In genomic region chr2:72378737-72379346, GRCh38 we compare ENCODE assay signal across 20 cellular contexts.
A peak's percentile ranks its signal among the peaks of the same experiment; 100 is the strongest.
DNase-seq lines count a peak whose midpoint lies in the region; ATAC-seq, FAIRE-seq and TF ChIP-seq lines count a peak whose summit lies in the region.
"Had no signal": no experiment of that assay in that cellular context is flagged by ENCODE, and none has a peak within 500 bp of the region (broad histone marks: within the 10 kb centered on the region; RNA-seq: fewer than 3 reads in every experiment).

No MANE protein-coding gene starts in this region.

- H3K4me3 ChIP-seq in A549 (no peak overlapping the region), HUES6 (ENCODE audit: low read depth, low read length) (no peak overlapping the region)
- H3K4me3 ChIP-seq: GM23248, MG63, SJSA1 had no signal

- CTCF ChIA-PET in A549 (lab: Yijun Ruan, JAX) (interaction anchor here (1.1 kb wide), 1 partner anchor 17 kb away, joined by 4 read pairs; no protein-coding TSS in a partner anchor), WTC11 (lab: Charles Lee) (interaction anchor here (0.6 to 1.9 kb wide), 3 partner anchors 11 to 187 kb away, joined by 4 to 8 read pairs (median 6); no protein-coding TSS in a partner anchor)

- FAIRE-seq in A549 (lab: Jason Lieb, UNC) = peak; percentile 51

- DNase-seq in A549 (ENCODE audit: low read depth in 1 of 2, low spot score in 1 of 2) = no peak
- DNase-seq in WTC11 (ENCODE audit: low spot score) = no peak
- DNase-seq in kidney tubule cell (ENCODE audit: low spot score) = peak; percentile 15
- no peak for DNase-seq in effector memory CD8-positive, alpha-beta T cell
- DNase-seq in NCI-H510A (lab: John Stamatoyannopoulos, UW) = no peak
- no peak for DNase-seq in RPMI8226
- DNase-seq in NCI-H524 treated with DMSO at 0.1 percent for 48 hours (lab: John Stamatoyannopoulos, UW) = no peak
- DNase-seq: C1 segment of cervical spinal cord; DMS153; GM23248; MG63; NCI-H1092 treated with DMSO at 0.1 percent for 48 hours; NCI-H1694 treated with DMSO at 0.1 percent for 48 hours; NCI-H2107; NCI-H345; NK-92 treated with Interleukin-12 subunit alpha and Interleukin-12 subunit beta, amount 100 ng/mL, for 24 hours; OCI-M1 had no signal

- peaks cover 11% of the 10 kb centered on the region for H3K36me3 Mint-ChIP-seq in WTC11
- H3K36me3 Mint-ChIP-seq in effector memory CD8-positive, alpha-beta T cell (ENCODE audit: insufficient read depth) = no peaks in the 10 kb centered on the region

- TF ChIP-seq EP300 in A549 (IDR thresholded peaks at IDR 0.05) = no peak

- peaks cover 24% of the 10 kb centered on the region for H3K9me3 Mint-ChIP-seq in WTC11
- no peaks in the 10 kb centered on the region for H3K9me3 Mint-ChIP-seq in effector memory CD8-positive, alpha-beta T cell

- H3K4me1 Mint-ChIP-seq in WTC11 = peaks cover 26% of the 10 kb centered on the region
- H3K4me1 Mint-ChIP-seq in effector memory CD8-positive, alpha-beta T cell (ENCODE audit: low read depth in 2 of 2) = peaks cover 0 to 5% of the 10 kb centered on the region in 2 donors

- no peak for TF ChIP-seq POLR2A in A549 (IDR thresholded peaks at IDR 0.05; ENCODE audit: low read length)

- no peak overlapping the region for H3K4me3 Mint-ChIP-seq in WTC11
- no peak overlapping the region for H3K4me3 Mint-ChIP-seq in effector memory CD8-positive, alpha-beta T cell

- no peaks in the 10 kb centered on the region for H3K36me3 ChIP-seq in HUES6 (ENCODE audit: control insufficient read depth, insufficient read depth, low read length)
- H3K36me3 ChIP-seq: MG63, SJSA1 had no signal

- H3K9me3 ChIP-seq in A549 (0 out of 3 replicates have a peak, but pooled peaks cover 7% of the 10 kb centered on the region), HUES6 (ENCODE audit: control insufficient read depth, insufficient read depth, low read depth, low read length) (peaks cover 8% of the 10 kb centered on the region)
- H3K9me3 ChIP-seq: MG63, SJSA1 had no signal

- no peak for TF ChIP-seq RAD21 in A549 (conservative IDR thresholded peaks at IDR 0.05 in 1 of 2, IDR thresholded peaks at IDR 0.05 in 1 of 2)

- 52% methylated on average over 2 of the region's 2 CpGs for WGBS in A549 (ENCODE audit: missing lambda C conversion rate)

- no peak for TF ChIP-seq CTCF in A549 (IDR thresholded peaks at IDR 0.05)
- TF ChIP-seq CTCF in WTC11 (IDR thresholded peaks at IDR 0.05) = no peak

- H3K4me1 ChIP-seq in A549 = peaks cover 15% of the 10 kb centered on the region
- H3K4me1 ChIP-seq in HUES6 (ENCODE audit: control insufficient read depth, insufficient read depth, low read length) = peaks cover 22% of the 10 kb centered on the region; the same call in 1 of the 2 replicates
- H3K4me1 ChIP-seq: SJSA1 had no signal

- H3K27ac ChIP-seq in A549 (no peak overlapping the region), HUES6 (ENCODE audit: low read depth, low read length) (peak overlapping the region; percentile 63; the same call in 1 of the 2 replicates)
- H3K27ac ChIP-seq: GM23248, KMS-11, SJSA1 had no signal

- H3K27ac Mint-ChIP-seq in WTC11 = no peak overlapping the region
- no peak overlapping the region for H3K27ac Mint-ChIP-seq in effector memory CD8-positive, alpha-beta T cell

- no peak overlapping the region for H3K4me2 ChIP-seq in A549
- H3K4me2 ChIP-seq: KMS-11 had no signal

- no peaks in the 10 kb centered on the region for H3K27me3 Mint-ChIP-seq in WTC11 (ENCODE audit: low read depth)
- H3K27me3 Mint-ChIP-seq in effector memory CD8-positive, alpha-beta T cell = no peaks in the 10 kb centered on the region

- POLR2A ChIA-PET in A549 (lab: Yijun Ruan, JAX) = no interaction called here
- POLR2A ChIA-PET in WTC11 (lab: Charles Lee) = no interaction called here

- H3K9ac ChIP-seq in HUES6 (ENCODE audit: low read length) = peak overlapping the region; percentile 30
- H3K9ac ChIP-seq: GM23248, KMS-11 had no signal

- ATAC-seq in A549 (no peak), WTC11 (peak; percentile 81)
- no peak for ATAC-seq in effector memory CD8-positive, alpha-beta T cell (replicated peaks)

- H3K27me3 ChIP-seq in HUES6 (ENCODE audit: control insufficient read depth, insufficient read depth, low read length) = no peaks in the 10 kb centered on the region
- H3K27me3 ChIP-seq: MG63, SJSA1 had no signal

TF ChIP-seq in A549, 52 proteins besides CTCF, POLR2A, EP300 and RAD21 (continues in another document):
- TF ChIP-seq RARB (CRISPR knock-in tag; IDR thresholded peaks at IDR 0.05) (no peak), EHMT2 (IDR thresholded peaks at IDR 0.05; ENCODE audit: low read depth) (no peak), CEBPB (IDR thresholded peaks at IDR 0.05) (no peak), ATOH8 (CRISPR knock-in tag; IDR thresholded peaks at IDR 0.05; ENCODE audit: low read depth) (no peak), PHF8 (IDR thresholded peaks at IDR 0.05; ENCODE audit: borderline replicate concordance, low read depth) (no peak), HES2 (IDR thresholded peaks at IDR 0.05) (no peak), EHF (CRISPR knock-in tag; IDR thresholded peaks at IDR 0.05) (no peak), TFCP2L1 (CRISPR knock-in tag; IDR thresholded peaks at IDR 0.05) (no peak), ELK1 (IDR thresholded peaks at IDR 0.05; ENCODE audit: low read depth, low read length) (no peak), NPAS2 (CRISPR knock-in tag; IDR thresholded peaks at IDR 0.05; ENCODE audit: borderline replicate concordance) (no peak), KDM5A (IDR thresholded peaks at IDR 0.05) (no peak), E2F6 (IDR thresholded peaks at IDR 0.05; ENCODE audit: borderline replicate concordance, low read depth) (no peak)

TF ChIP-seq in WTC11, 78 proteins besides CTCF, POLR2A, EP300 and RAD21:
- no peak for TF ChIP-seq ZMAT4 (CRISPR knock-in tag; IDR thresholded peaks at IDR 0.05)
- TF ChIP-seq ELF4 (CRISPR knock-in tag; IDR thresholded peaks at IDR 0.05; ENCODE audit: low read depth) = no peak
- no peak for TF ChIP-seq TEAD4 (CRISPR knock-in tag; IDR thresholded peaks at IDR 0.05)
- no peak for TF ChIP-seq GRHL2 (CRISPR knock-in tag; IDR thresholded peaks at IDR 0.05; ENCODE audit: insufficient replicate concordance, severe bottlenecking)
- TF ChIP-seq MYBL2 (CRISPR knock-in tag; IDR thresholded peaks at IDR 0.05) = no peak
TF ChIP-seq in WTC11: peak in this region for 0.
